In genomic region chr9:116163293-116164055, GRCh38 we compare ENCODE assay signal across 9 cellular contexts. TPM values are rescaled to one million over a fixed set of nuclear protein-coding genes. Genes with fewer than 3 reads are reported as not detected.
A peak's percentile ranks its signal among the peaks of the same experiment; 100 is the strongest.
DNase-seq lines count a peak whose midpoint lies in the region; ATAC-seq and TF ChIP-seq lines count a peak whose summit lies in the region.
"Had no signal": no experiment of that assay in that cellular context is flagged by ENCODE, and none has a peak within 500 bp of the region (broad histone marks: within the 10 kb centered on the region; RNA-seq: fewer than 3 reads in every experiment).

No MANE protein-coding gene starts in this region.

- no peak overlapping the region for H4K5ac ChIP-seq in mesendoderm (ENCODE audit: low read length)

- no peak for ATAC-seq in naive thymus-derived CD4-positive, alpha-beta T cell
- ATAC-seq in HG02870 (IDR thresholded peaks at IDR 0.05; ENCODE audit: unreplicated experiment) = no peak

- POLR2A ChIA-PET in naive thymus-derived CD4-positive, alpha-beta T cell (lab: Charles Lee) = no interaction called here

- H3K4me2 ChIP-seq in KMS-11 (no peak overlapping the region), mesendoderm (ENCODE audit: low read length) (no peak overlapping the region)

- no peak overlapping the region for H3K23ac ChIP-seq in mesendoderm (ENCODE audit: low read length)

- H3K18ac ChIP-seq in mesendoderm (ENCODE audit: low read length) = no peak overlapping the region

- no peaks in the 10 kb centered on the region for H3K9me3 ChIP-seq in naive thymus-derived CD4-positive, alpha-beta T cell (ENCODE audit: control insufficient read depth in 2 of 3, low read length in 3 of 3)

- no peaks in the 10 kb centered on the region for H3K4me1 Mint-ChIP-seq in naive thymus-derived CD4-positive, alpha-beta T cell

- no peaks in the 10 kb centered on the region for H3K79me1 ChIP-seq in mesendoderm (ENCODE audit: low read length)

- DNase-seq in G401 (ENCODE audit: low spot score) = peak; percentile 12
- no peak for DNase-seq in brain microvascular endothelial cell
- DNase-seq in mesendoderm = peak; percentile 37
- DNase-seq in activated CD4-positive, alpha-beta T cell treated with anti-CD3 and anti-CD28 coated beads, Interleukin-2, amount 50 U/mL, for 1 hour = no peak
- DNase-seq in naive thymus-derived CD4-positive, alpha-beta T cell = no peak
- DNase-seq in germinal center (ENCODE audit: low spot score) = no peak
- DNase-seq: NCI-H1694 had no signal

- no peak overlapping the region for H2BK15ac ChIP-seq in mesendoderm (replicated peaks; ENCODE audit: low read depth)

- in situ Hi-C loops in G401 (cut with HindIII; ENCODE audit: low sequenced_read_pairs) (no loop called here), brain microvascular endothelial cell (cut with HindIII; ENCODE audit: low pct_ligation_motif_present, low sequenced_read_pairs) (no loop called here)

- WGBS in mesendoderm (ENCODE audit: extremely low coverage, insufficient coverage, low lambda C conversion rate) = no CpG with 5 or more reads among the region's 2 CpGs

- no peak overlapping the region for H3K27ac Mint-ChIP-seq in naive thymus-derived CD4-positive, alpha-beta T cell

- H3K4me1 ChIP-seq in KMS-11 (ENCODE audit: low read depth, poor library complexity, severe bottlenecking) (no peaks in the 10 kb centered on the region), mesendoderm (ENCODE audit: control insufficient read depth, low read depth, low read length) (no peaks in the 10 kb centered on the region)
- no peaks in the 10 kb centered on the region for H3K4me1 ChIP-seq in naive thymus-derived CD4-positive, alpha-beta T cell (ENCODE audit: control insufficient read depth in 2 of 2, insufficient read depth in 2 of 2, low read length in 2 of 2)

- no peak overlapping the region for H2BK5ac ChIP-seq in mesendoderm (ENCODE audit: low read length)

- no peak overlapping the region for H3K27ac ChIP-seq in KMS-11
- H3K27ac ChIP-seq in brain microvascular endothelial cell = no peak overlapping the region
- H3K27ac ChIP-seq in mesendoderm (ENCODE audit: low read depth, low read length) = no peak overlapping the region
- H3K27ac ChIP-seq in naive thymus-derived CD4-positive, alpha-beta T cell (ENCODE audit: low read depth, low read length) = no peak overlapping the region

- H3K56ac ChIP-seq in mesendoderm (ENCODE audit: low read length) = no peak overlapping the region

- H3K4ac ChIP-seq in mesendoderm (ENCODE audit: low read depth, low read length) = no peak overlapping the region

- no peak overlapping the region for H2AFZ ChIP-seq in KMS-11 (ENCODE audit: low read depth)

- no peak overlapping the region for H4K8ac ChIP-seq in mesendoderm (ENCODE audit: low read depth, low read length)

- CTCF ChIA-PET in naive thymus-derived CD4-positive, alpha-beta T cell (lab: Charles Lee) = no interaction called here

- H3K4me3 ChIP-seq in KMS-11 (IDR thresholded peaks at IDR 0.05; ENCODE audit: insufficient read depth, low read depth, low read length) (no peak overlapping the region), brain microvascular endothelial cell (ENCODE audit: low read depth, low read length) (no peak overlapping the region), mesendoderm (ENCODE audit: low read length) (no peak overlapping the region)
- H3K4me3 ChIP-seq in naive thymus-derived CD4-positive, alpha-beta T cell (ENCODE audit: low read length) = no peak overlapping the region

- intact Hi-C loops in naive thymus-derived CD4-positive, alpha-beta T cell (cut with micrococcal nuclease) = no loop called here

- peaks cover 5 to 27% (median 22%) of the 10 kb centered on the region in 5 donors for H3K27me3 Mint-ChIP-seq in naive thymus-derived CD4-positive, alpha-beta T cell

- H3K36me3 Mint-ChIP-seq in naive thymus-derived CD4-positive, alpha-beta T cell = peaks cover 0 to 5% (median 0%) of the 10 kb centered on the region in 5 donors

- no peak overlapping the region for H3K4me3 Mint-ChIP-seq in naive thymus-derived CD4-positive, alpha-beta T cell

- H3K36me3 ChIP-seq in KMS-11 (ENCODE audit: insufficient read depth) = no peaks in the 10 kb centered on the region
- H3K36me3 ChIP-seq in brain microvascular endothelial cell (replicated peaks) = peaks cover 63% of the 10 kb centered on the region
- H3K36me3 ChIP-seq in mesendoderm (ENCODE audit: control insufficient read depth, insufficient read depth, low read length) = no peaks in the 10 kb centered on the region
- H3K36me3 ChIP-seq in naive thymus-derived CD4-positive, alpha-beta T cell (ENCODE audit: control insufficient read depth in 2 of 3, insufficient read depth in 3 of 3, low read length in 3 of 3) = no peaks in the 10 kb centered on the region

- no peak overlapping the region for H2AK5ac ChIP-seq in mesendoderm (ENCODE audit: low read length)

- H3K79me2 ChIP-seq in KMS-11 (ENCODE audit: insufficient read depth, low read depth) (no peaks in the 10 kb centered on the region), mesendoderm (ENCODE audit: control insufficient read depth, insufficient read depth, low read length) (no peaks in the 10 kb centered on the region)

- TF ChIP-seq CTCF in KMS-11 (conservative IDR thresholded peaks at IDR 0.05; ENCODE audit: low read depth, low read length) = peak; percentile 48
- peak; percentile 66 for TF ChIP-seq CTCF in brain microvascular endothelial cell (IDR thresholded peaks at IDR 0.05; ENCODE audit: low read depth, low read length, missing control alignments)

- peaks cover 0 to 18% (median 4%) of the 10 kb centered on the region in 11 donors for H3K9me3 Mint-ChIP-seq in naive thymus-derived CD4-positive, alpha-beta T cell

- no peaks in the 10 kb centered on the region for H4K20me1 ChIP-seq in KMS-11 (ENCODE audit: insufficient read depth)

- H3K9ac ChIP-seq in KMS-11 (no peak overlapping the region), mesendoderm (ENCODE audit: low read length) (no peak overlapping the region)

- H3K27me3 ChIP-seq in KMS-11 (ENCODE audit: insufficient read depth, low read depth) (no peaks in the 10 kb centered on the region), brain microvascular endothelial cell (replicated peaks) (no peaks in the 10 kb centered on the region), mesendoderm (ENCODE audit: insufficient read depth, low read length, poor library complexity) (no peaks in the 10 kb centered on the region)
- no peaks in the 10 kb centered on the region for H3K27me3 ChIP-seq in naive thymus-derived CD4-positive, alpha-beta T cell (ENCODE audit: control insufficient read depth in 2 of 2, insufficient read depth in 2 of 2, low read length in 2 of 2)

- H2BK120ac ChIP-seq in mesendoderm (ENCODE audit: low read depth, low read length) = no peak overlapping the region

RNA-seq across cellular contexts. Expression of gene PAPPA, which starts 9.9 kb away (rescaled TPM):
- 0.44 and 0.74 TPM in 2 replicates for total RNA-seq in G401 (2014; rRNA removed; shearing (Covaris generic))
- 0.28 TPM for polyA plus RNA-seq in mesendoderm (2013, experiment 1 of 2)
- 0.28 TPM for polyA plus RNA-seq in mesendoderm (2013, experiment 2 of 2)
- under 1 TPM in 2 of 5 experiments, not detected in 3; 0.48 to 0.64 TPM for total RNA-seq in naive thymus-derived CD4-positive, alpha-beta T cell
- polyA plus RNA-seq in naive thymus-derived CD4-positive, alpha-beta T cell = under 1 TPM in 1 of 2 donors, not detected in 1; 0.07 TPM

Comparison
In these comparisons a context has a peak if more than half of its experiments do, and no peak if none do; other contexts are left out.
1. DNase-seq: peak in G401 (single experiment) and mesendoderm (single experiment); none in brain microvascular endothelial cell (single experiment), activated CD4-positive, alpha-beta T cell treated with anti-CD3 and anti-CD28 coated beads, Interleukin-2, amount 50 U/mL, for 1 hour (single experiment), naive thymus-derived CD4-positive, alpha-beta T cell (0 of 9) and germinal center (single experiment).